In the genomic region with DNA sequence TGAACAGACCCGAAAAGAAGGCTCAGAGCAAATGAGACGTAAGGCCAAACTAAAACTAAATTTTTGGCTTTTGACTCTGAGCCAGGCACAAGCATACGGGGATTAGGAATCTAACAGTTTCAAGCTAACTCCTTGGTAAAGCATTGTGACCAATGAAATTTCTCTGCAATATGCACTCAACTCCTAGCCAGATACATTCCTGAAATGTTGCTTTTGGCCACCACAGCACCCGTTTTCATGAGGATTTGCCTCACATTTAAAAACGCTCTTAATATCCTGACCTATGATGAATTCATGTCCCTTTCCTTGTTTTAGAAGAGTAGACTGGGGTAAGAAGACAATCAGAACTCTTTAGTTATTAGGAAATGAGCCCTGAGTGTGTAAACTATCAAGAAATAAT, we compare ENCODE assay signal across 1 cellular context.
TF ChIP-seq lines count a peak whose summit lies in the region.

No MANE protein-coding gene starts in this region.

TF ChIP-seq in WTC11, 78 proteins besides CTCF, POLR2A, EP300 and RAD21:
- TF ChIP-seq ZBTB43 (CRISPR knock-in tag; IDR thresholded peaks at IDR 0.05) (no peak), PREB (CRISPR knock-in tag; IDR thresholded peaks at IDR 0.05; ENCODE audit: borderline replicate concordance) (no peak), FOXP4 (CRISPR knock-in tag; IDR thresholded peaks at IDR 0.05) (no peak), ZNF396 (CRISPR knock-in tag; IDR thresholded peaks at IDR 0.05; ENCODE audit: borderline replicate concordance) (no peak), SMAD4 (CRISPR knock-in tag; IDR thresholded peaks at IDR 0.05) (no peak), ATF1 (CRISPR knock-in tag; IDR thresholded peaks at IDR 0.05) (no peak), GRHL2 (CRISPR knock-in tag; IDR thresholded peaks at IDR 0.05; ENCODE audit: insufficient replicate concordance, severe bottlenecking) (no peak), CBFB (CRISPR knock-in tag; IDR thresholded peaks at IDR 0.05; ENCODE audit: low read depth) (no peak), ZNF121 (CRISPR knock-in tag; IDR thresholded peaks at IDR 0.05) (no peak), TCF7 (CRISPR knock-in tag; IDR thresholded peaks at IDR 0.05; ENCODE audit: low read depth) (no peak), FOXP1 (CRISPR knock-in tag; IDR thresholded peaks at IDR 0.05; ENCODE audit: borderline replicate concordance) (no peak), NR2C2 (CRISPR knock-in tag; IDR thresholded peaks at IDR 0.05) (no peak)
